In the genomic region with DNA sequence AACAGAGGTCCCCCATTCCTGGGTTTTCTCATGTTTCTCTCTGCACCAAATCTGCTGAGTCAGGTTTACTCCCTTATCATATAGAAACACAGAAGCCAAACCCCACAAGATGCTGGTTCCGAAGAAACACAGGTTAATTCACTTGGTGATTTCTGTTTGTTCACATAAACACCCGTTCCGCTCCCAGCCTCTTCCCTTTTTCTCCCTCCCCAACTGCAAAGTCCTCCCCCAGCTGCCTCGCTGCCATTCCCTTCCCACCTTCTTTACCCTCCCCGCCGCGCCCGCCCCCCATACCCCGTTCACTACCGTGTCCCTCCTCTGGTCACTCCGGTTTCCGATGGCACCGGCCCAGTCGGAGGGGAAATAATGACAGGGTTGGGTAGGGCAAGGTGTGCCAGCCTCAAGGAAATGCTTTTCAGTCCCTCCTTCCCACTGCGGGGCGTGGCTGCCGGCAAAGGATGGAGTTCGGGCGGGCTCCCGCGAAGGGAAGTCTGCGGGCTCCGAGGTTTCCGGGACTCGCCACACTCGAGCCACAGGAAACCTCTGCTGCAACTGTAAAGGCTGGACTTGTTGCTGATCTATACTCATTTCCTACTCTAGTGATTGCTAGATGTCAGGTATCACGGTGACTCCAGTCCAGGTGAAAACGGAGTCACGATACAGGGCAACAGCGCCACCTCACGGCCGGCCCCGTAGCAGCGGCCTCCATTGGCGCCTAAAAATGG, we compare ENCODE assay signal across 8 cellular contexts. TPM values are rescaled to one million over a fixed set of nuclear protein-coding genes. Genes with fewer than 3 reads are reported as not detected.
DNase-seq lines count a peak whose midpoint lies in the region; ATAC-seq and TF ChIP-seq lines count a peak whose summit lies in the region.

A gene with protein sequence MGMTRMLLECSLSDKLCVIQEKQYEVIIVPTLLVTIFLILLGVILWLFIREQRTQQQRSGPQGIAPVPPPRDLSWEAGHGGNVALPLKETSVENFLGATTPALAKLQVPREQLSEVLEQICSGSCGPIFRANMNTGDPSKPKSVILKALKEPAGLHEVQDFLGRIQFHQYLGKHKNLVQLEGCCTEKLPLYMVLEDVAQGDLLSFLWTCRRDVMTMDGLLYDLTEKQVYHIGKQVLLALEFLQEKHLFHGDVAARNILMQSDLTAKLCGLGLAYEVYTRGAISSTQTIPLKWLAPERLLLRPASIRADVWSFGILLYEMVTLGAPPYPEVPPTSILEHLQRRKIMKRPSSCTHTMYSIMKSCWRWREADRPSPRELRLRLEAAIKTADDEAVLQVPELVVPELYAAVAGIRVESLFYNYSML (minus strand): TSS at position 393 of the 725 bp plus-strand sequence. CDS start 39,434 bp downstream, outside the sequence.

- H3K4me2 ChIP-seq in DOHH2 (ENCODE audit: low read length) = peak within 1 kb of the TSS; percentile 55

- no peaks in the 10 kb centered on the region for H3K36me3 Mint-ChIP-seq in HFFc6 (ENCODE audit: low read depth)
- no peaks in the 10 kb centered on the region for H3K36me3 Mint-ChIP-seq in activated CD4-positive, alpha-beta T cell treated with anti-CD3 and anti-CD28 coated beads for 36 hours (ENCODE audit: low read depth)

- peak; percentile 82 for TF ChIP-seq CTCF in DOHH2 (IDR thresholded peaks at IDR 0.05; ENCODE audit: low read depth, low read length, poor library complexity, severe bottlenecking)
- TF ChIP-seq CTCF in HFFc6 (IDR thresholded peaks at IDR 0.05) = peak; percentile 99
- TF ChIP-seq CTCF in choroid plexus epithelial cell (conservative IDR thresholded peaks at IDR 0.05; ENCODE audit: low read depth, low read length) = peak; percentile 96
- TF ChIP-seq CTCF in liver (IDR thresholded peaks at IDR 0.05; ENCODE audit: low read depth, low read length, missing input control) = peak; percentile 55

- peaks cover 63% of the 10 kb centered on the region for H3K4me1 Mint-ChIP-seq in HFFc6 (ENCODE audit: low read depth)
- H3K4me1 Mint-ChIP-seq in activated CD4-positive, alpha-beta T cell treated with anti-CD3 and anti-CD28 coated beads for 36 hours = peaks cover 28% of the 10 kb centered on the region

- no peaks in the 10 kb centered on the region for H4K20me1 ChIP-seq in DOHH2 (ENCODE audit: control insufficient read depth, insufficient read depth, low read depth, low read length)

- H3K9me3 Mint-ChIP-seq in HFFc6 = no peaks in the 10 kb centered on the region
- H3K9me3 Mint-ChIP-seq in activated CD4-positive, alpha-beta T cell treated with anti-CD3 and anti-CD28 coated beads for 36 hours (ENCODE audit: low read depth) = peaks cover 2% of the 10 kb centered on the region

- H3K79me2 ChIP-seq in DOHH2 (ENCODE audit: control insufficient read depth, low read length) = no peaks in the 10 kb centered on the region

- H3K4me1 ChIP-seq in DOHH2 (ENCODE audit: control insufficient read depth, low read length) (peaks cover 5% of the 10 kb centered on the region; the same call in 1 of the 2 replicates), liver (ENCODE audit: control insufficient read depth in 4 of 4, insufficient read depth in 4 of 4, low read length in 3 of 4) (peaks cover 0 to 9% (median 2%) of the 10 kb centered on the region in 4 donors)

- H3K4me3 ChIP-seq in DOHH2 (ENCODE audit: low read length) (peak within 1 kb of the TSS; percentile 19; the same call in 1 of the 2 replicates), choroid plexus epithelial cell (ENCODE audit: low read depth, low read length) (peak within 1 kb of the TSS; percentile 59), liver (ENCODE audit: low read depth in 1 of 3, low read length in 3 of 3) (peak within 1 kb of the TSS in 1 of 3 donors; percentile 21)

- no peaks in the 10 kb centered on the region for H3K36me3 ChIP-seq in DOHH2 (ENCODE audit: control insufficient read depth, low read length)
- H3K36me3 ChIP-seq in liver (ENCODE audit: control insufficient read depth in 4 of 4, insufficient read depth in 3 of 4, low read depth in 1 of 4, low read length in 3 of 4) = no peaks in the 10 kb centered on the region

- POLR2A ChIA-PET in activated CD4-positive, alpha-beta T cell treated with anti-CD3 and anti-CD28 coated beads for 36 hours (lab: Charles Lee) = no interaction called here

- H3K9ac ChIP-seq in liver (ENCODE audit: low read depth in 1 of 2, low read length in 2 of 2) = no peak within 1 kb of the TSS

- no peaks in the 10 kb centered on the region for H3F3A ChIP-seq in DOHH2 (ENCODE audit: control insufficient read depth, insufficient read depth)

- H3K4me3 Mint-ChIP-seq in HFFc6 = peak within 1 kb of the TSS; percentile 89
- peak within 1 kb of the TSS; percentile 70 for H3K4me3 Mint-ChIP-seq in activated CD4-positive, alpha-beta T cell treated with anti-CD3 and anti-CD28 coated beads for 36 hours

- H3K9me3 ChIP-seq in DOHH2 (ENCODE audit: control insufficient read depth, insufficient read depth, low read length) (no peaks in the 10 kb centered on the region), liver (ENCODE audit: control insufficient read depth in 4 of 4, low read length in 3 of 4) (no peaks in the 10 kb centered on the region)

- no peaks in the 10 kb centered on the region for H3K9me2 ChIP-seq in DOHH2 (replicated peaks; ENCODE audit: control insufficient read depth, low read length)

- intact Hi-C loops in activated CD4-positive, alpha-beta T cell treated with anti-CD3 and anti-CD28 coated beads for 36 hours (cut with DNase I, micrococcal nuclease) = loop anchor here (1.0 to 10.0 kb wide), 11 partner anchors 48 to 525 kb away; partner anchors contain the start of genes MAGOHB (in 2 of the 2) and KLRD1 (in 1 of the 2)

- peak within 1 kb of the TSS; percentile 18; the same call in 1 of the 2 replicates for H3K27ac Mint-ChIP-seq in HFFc6
- peak within 1 kb of the TSS; percentile 77 for H3K27ac Mint-ChIP-seq in activated CD4-positive, alpha-beta T cell treated with anti-CD3 and anti-CD28 coated beads for 36 hours

- DNase-seq in HFFc6 = peak; percentile 15
- peak; percentile 56 for DNase-seq in NCI-H2081 treated with DMSO at 0.1 percent for 48 hours (lab: John Stamatoyannopoulos, UW)
- DNase-seq in activated CD4-positive, alpha-beta T cell treated with anti-CD3 and anti-CD28 coated beads for 36 hours = peak; percentile 84
- peak; percentile 44 for DNase-seq in choroid plexus epithelial cell (ENCODE audit: low read depth)
- peak; percentile 21 for DNase-seq in stimulated activated CD4-positive, alpha-beta T cell treated with anti-CD3 and anti-CD28 coated beads, Interleukin-2, amount 100 ng/mL, for 4 hours (ENCODE audit: low read depth)
- DNase-seq in NCI-H1436 (lab: John Stamatoyannopoulos, UW) = no peak

- peak; percentile 89 for ATAC-seq in activated CD4-positive, alpha-beta T cell treated with anti-CD3 and anti-CD28 coated beads for 36 hours

- H3K27me3 ChIP-seq in DOHH2 (ENCODE audit: control insufficient read depth, low read length) (peaks cover 13% of the 10 kb centered on the region), liver (ENCODE audit: control insufficient read depth in 4 of 4, insufficient read depth in 4 of 4, low read length in 3 of 4) (peaks cover 0 to 3% (median 1%) of the 10 kb centered on the region in 4 donors)

- 4% methylated on average over 35 of the region's 35 CpGs for WGBS in liver

- H3K27me3 Mint-ChIP-seq in HFFc6 (ENCODE audit: insufficient read depth) = no peaks in the 10 kb centered on the region
- H3K27me3 Mint-ChIP-seq in activated CD4-positive, alpha-beta T cell treated with anti-CD3 and anti-CD28 coated beads for 36 hours = peaks cover 56% of the 10 kb centered on the region

- TF ChIP-seq RAD21 in liver (IDR thresholded peaks at IDR 0.05) = peak; percentile 74 to 76

- CTCF ChIA-PET in activated CD4-positive, alpha-beta T cell treated with anti-CD3 and anti-CD28 coated beads for 36 hours (lab: Charles Lee) = interaction anchor here (0.7 to 1.2 kb wide), 2 partner anchors 24 to 59 kb away, joined by 3 read pairs; no protein-coding TSS in a partner anchor

- no peak within 1 kb of the TSS for H3K27ac ChIP-seq in DOHH2 (ENCODE audit: low read depth, low read length)
- H3K27ac ChIP-seq in liver (ENCODE audit: low read depth in 1 of 2, low read length in 2 of 2) = no peak within 1 kb of the TSS

TF ChIP-seq in liver, 16 proteins besides CTCF, POLR2A, EP300 and RAD21 (continues in another document):
- no peak for TF ChIP-seq YY1 (IDR thresholded peaks at IDR 0.05)
- no peak for TF ChIP-seq ZBTB33 (IDR thresholded peaks at IDR 0.05)
- TF ChIP-seq FOXA2 (IDR thresholded peaks at IDR 0.05) = no peak
- TF ChIP-seq EGR1 (IDR thresholded peaks at IDR 0.05; ENCODE audit: low read depth in 2 of 2) = no peak

RNA-seq across cellular contexts. Expression of the gene that starts here (rescaled TPM):
- total RNA-seq in HFFc6 (2021; fragmentation: NEBNext Ultra II Directional; extraction: Animal tissue kit (Norgen Biotek cat#: 25700)) = 1 to 10 TPM; 1.1 to 3.0 (median 1.8) TPM
- total RNA-seq in activated CD4-positive, alpha-beta T cell treated with anti-CD3 and anti-CD28 coated beads for 36 hours = not detected
- total RNA-seq in liver = 1 to 10 TPM in 1 of 2 donors, under 1 TPM in 1; 0.08 to 1.3 TPM
- under 1 TPM in 1 of 2 donors, not detected in 1; 0.03 TPM for polyA plus RNA-seq in liver

Comparison
In these comparisons a context has a peak if more than half of its experiments do, and no peak if none do; other contexts are left out.
1. Peak in DNase-seq and ATAC-seq in activated CD4-positive, alpha-beta T cell treated with anti-CD3 and anti-CD28 coated beads for 36 hours; RNA of the gene not detected or under 1 TPM.